ENCODE assay signal across 16 cellular contexts in genomic region chr3:106797461-106797860, GRCh38.
DNase-seq lines count a peak whose midpoint lies in the region; ATAC-seq and TF ChIP-seq lines count a peak whose summit lies in the region.
"Had no signal": no experiment of that assay in that cellular context is flagged by ENCODE, and none has a peak within 500 bp of the region (broad histone marks: within the 10 kb centered on the region; RNA-seq: fewer than 3 reads in every experiment).

No MANE protein-coding gene starts in this region.

- no peak overlapping the region for H2BK15ac ChIP-seq in mesenchymal stem cell (ENCODE audit: low read depth, poor library complexity, severe bottlenecking)

- no peak overlapping the region for H3K14ac ChIP-seq in mesenchymal stem cell (ENCODE audit: low read length in 2 of 2)

- no peaks in the 10 kb centered on the region for H3K4me1 ChIP-seq in mesenchymal stem cell (ENCODE audit: control insufficient read depth, insufficient read depth, low read depth, low read length)
- H3K4me1 ChIP-seq: Caco-2 had no signal

- H4K8ac ChIP-seq in mesenchymal stem cell (ENCODE audit: low read length): no peak overlapping the region

- no peak for TF ChIP-seq CTCF in kidney epithelial cell (IDR thresholded peaks at IDR 0.05; ENCODE audit: insufficient read depth, low read length, poor library complexity, severe bottlenecking)

- H3K23ac ChIP-seq in mesenchymal stem cell (ENCODE audit: low read length in 2 of 2): no peak overlapping the region

- H2BK120ac ChIP-seq in mesenchymal stem cell (ENCODE audit: low read depth, low read length): no peak overlapping the region

- H3K9ac ChIP-seq in mesenchymal stem cell (ENCODE audit: low read length): no peak overlapping the region

- H3K27me3 ChIP-seq in kidney epithelial cell (ENCODE audit: control insufficient read depth, insufficient read depth, low read length) (no peaks in the 10 kb centered on the region), mesenchymal stem cell (ENCODE audit: control insufficient read depth in 1 of 2, insufficient read depth in 1 of 2, low read length in 2 of 2) (no peaks in the 10 kb centered on the region)

- no peak overlapping the region for H3K4me2 ChIP-seq in mesenchymal stem cell (ENCODE audit: low read length, poor library complexity, severe bottlenecking)
- H3K4me2 ChIP-seq: GM23338 had no signal

- H3K18ac ChIP-seq in mesenchymal stem cell (ENCODE audit: low read depth in 1 of 2, low read length in 2 of 2): no peak overlapping the region

- H3K36me3 ChIP-seq in kidney epithelial cell (ENCODE audit: control insufficient read depth, insufficient read depth, low read length) (no peaks in the 10 kb centered on the region), mesenchymal stem cell (ENCODE audit: control insufficient read depth in 1 of 2, insufficient read depth in 2 of 2, low read depth in 1 of 2, low read length in 2 of 2) (no peaks in the 10 kb centered on the region)

- no peaks in the 10 kb centered on the region for H3K79me1 ChIP-seq in mesenchymal stem cell (replicated peaks; ENCODE audit: low read length, poor library complexity, severe bottlenecking)

- peak overlapping the region; percentile 77 for H3K27ac ChIP-seq in mesenchymal stem cell (ENCODE audit: low read length, poor library complexity, severe bottlenecking)
- H3K27ac ChIP-seq: C4-2B had no signal

- no peak overlapping the region for H2AK5ac ChIP-seq in mesenchymal stem cell (ENCODE audit: low read length, severe bottlenecking)

- H3K9me3 ChIP-seq in mesenchymal stem cell (ENCODE audit: control insufficient read depth, low read length): peaks cover 3% of the 10 kb centered on the region
- H3K9me3 ChIP-seq: Caco-2 had no signal

- no CpG with 5 or more reads among the region's 2 CpGs for WGBS in mesenchymal stem cell

- H3K4me3 ChIP-seq in kidney epithelial cell (ENCODE audit: low read depth, low read length) (no peak overlapping the region), mesenchymal stem cell (ENCODE audit: insufficient read depth in 1 of 2, low read depth in 1 of 2, low read length in 2 of 2) (no peak overlapping the region)
- H3K4me3 ChIP-seq: GM23338, K562 had no signal

- no peak overlapping the region for H3K4ac ChIP-seq in mesenchymal stem cell (ENCODE audit: low read depth in 1 of 2, low read length in 2 of 2)

- H2BK5ac ChIP-seq in mesenchymal stem cell (ENCODE audit: low read depth, low read length, poor library complexity, severe bottlenecking): no peak overlapping the region

- no peak overlapping the region for H2AFZ ChIP-seq in mesenchymal stem cell (ENCODE audit: low read depth, low read length)
- H2AFZ ChIP-seq: GM23338 had no signal

- ATAC-seq in GM18907 (IDR thresholded peaks at IDR 0.05; ENCODE audit: unreplicated experiment) (no peak), GM19395 (IDR thresholded peaks at IDR 0.05; ENCODE audit: unreplicated experiment) (no peak), HG02588 (IDR thresholded peaks at IDR 0.05; ENCODE audit: unreplicated experiment) (no peak)
- ATAC-seq: GM23338, K562 had no signal

- no peak overlapping the region for H2BK12ac ChIP-seq in mesenchymal stem cell (ENCODE audit: low read length in 2 of 2)

- DNase-seq in M059J (ENCODE audit: low read depth) (peak; percentile 36), kidney epithelial cell (ENCODE audit: low read depth) (peak; percentile 64), mesenchymal stem cell (no peak), DMS114 treated with DMSO at 0.1 percent for 48 hours (lab: John Stamatoyannopoulos, UW; ENCODE audit: unreplicated experiment) (no peak)
- DNase-seq: AML-193; Caco-2; CD4-positive, alpha-beta T cell; DMS 273 treated with DMSO at 0.1 percent for 48 hours; HCEC 1CT; IMR-90 had no signal

- H4K91ac ChIP-seq in mesenchymal stem cell (ENCODE audit: low read length): no peak overlapping the region

Comparison
In these comparisons a context has a peak if more than half of its experiments do, and no peak if none do; other contexts are left out.
1. DNase-seq: peak in M059J (single experiment) and kidney epithelial cell (single experiment); none in mesenchymal stem cell (single experiment) and DMS114 treated with DMSO at 0.1 percent for 48 hours (single experiment).